8 cellular contexts compared by ENCODE assay signal in genomic region chr5:180291943-180292831, GRCh38. TPM values are rescaled to one million over a fixed set of nuclear protein-coding genes. Genes with fewer than 3 reads are reported as not detected.
DNase-seq lines count a peak whose midpoint lies in the region; ATAC-seq and TF ChIP-seq lines count a peak whose summit lies in the region.

TSS of gene MAPK9 (minus strand) at chr5:180292083. CDS start at chr5:180280561, 11,522 bp downstream.

- no peaks in the 10 kb centered on the region for H3K9me3 Mint-ChIP-seq in CD4-positive, alpha-beta T cell
- no peaks in the 10 kb centered on the region for H3K9me3 Mint-ChIP-seq in endothelial cell (ENCODE audit: unreplicated experiment)

- H3K36me3 Mint-ChIP-seq in CD4-positive, alpha-beta T cell (ENCODE audit: low read depth): peaks cover 25% of the 10 kb centered on the region
- H3K36me3 Mint-ChIP-seq in endothelial cell (ENCODE audit: low read depth, unreplicated experiment): peaks cover 6% of the 10 kb centered on the region

- POLR2A ChIA-PET in CD4-positive, alpha-beta T cell (lab: Charles Lee): interaction anchor here (0.7 to 3.8 kb wide), 7 partner anchors 23 to 1232 kb away, joined by 3 to 29 read pairs (median 4); partner anchors contain the start of gene ZNF354C

- H3K27me3 ChIP-seq in CD4-positive, alpha-beta T cell (ENCODE audit: control insufficient read depth, insufficient read depth, low read length): no peaks in the 10 kb centered on the region

- TF ChIP-seq CTCF in CD4-positive, alpha-beta T cell (IDR thresholded peaks at IDR 0.05): no peak
- TF ChIP-seq CTCF in endothelial cell (IDR thresholded peaks at IDR 0.05; ENCODE audit: unreplicated experiment): no peak

- H3K27me3 Mint-ChIP-seq in CD4-positive, alpha-beta T cell: no peaks in the 10 kb centered on the region
- peaks cover 17% of the 10 kb centered on the region for H3K27me3 Mint-ChIP-seq in endothelial cell (ENCODE audit: unreplicated experiment)

- peak within 1 kb of the TSS; percentile 99 for H3K27ac Mint-ChIP-seq in CD4-positive, alpha-beta T cell
- peak within 1 kb of the TSS; percentile 76 for H3K27ac Mint-ChIP-seq in endothelial cell (ENCODE audit: unreplicated experiment)

- H3K4me3 Mint-ChIP-seq in CD4-positive, alpha-beta T cell: peak within 1 kb of the TSS; percentile 97
- peak within 1 kb of the TSS; percentile 98 for H3K4me3 Mint-ChIP-seq in endothelial cell (ENCODE audit: unreplicated experiment)

- peak; percentile 69 to 93 (median 80) for DNase-seq in CD4-positive, alpha-beta T cell
- DNase-seq in NOMO-1 treated with dmso at 0.1 percent for 144 hours (lab: John Stamatoyannopoulos, UW; ENCODE audit: unreplicated experiment): peak; percentile 66
- peak; percentile 41 for DNase-seq in activated CD8-positive, alpha-beta memory T cell treated with anti-CD3 and anti-CD28 coated beads, Interleukin-2, amount 50 U/mL, for 24 hours (ENCODE audit: extremely low read depth)
- peak; percentile 88 for DNase-seq in endothelial cell (ENCODE audit: low spot score)
- DNase-seq in midbrain (lab: John Stamatoyannopoulos, UW): peak; percentile 90
- DNase-seq in stimulated activated CD8-positive, alpha-beta memory T cell treated with anti-CD3 and anti-CD28 coated beads, Interleukin-15, amount 100 ng/mL, for 48 hours (ENCODE audit: low read depth in 2 of 2): peak; percentile 77 to 78

- CTCF ChIA-PET in CD4-positive, alpha-beta T cell (lab: Charles Lee): interaction anchor here (0.7 to 8.5 kb wide), 5 partner anchors 23 to 541 kb away, joined by 3 to 93 read pairs (median 5); no protein-coding TSS in a partner anchor

- peak within 1 kb of the TSS; percentile 95 for H3K27ac ChIP-seq in CD4-positive, alpha-beta T cell (ENCODE audit: low read depth, low read length)

- intact Hi-C loops in CD4-positive, alpha-beta T cell (cut with DNase I, micrococcal nuclease): loop anchor here (2.0 to 10.0 kb wide), 8 partner anchors 61 to 615 kb away; partner anchors contain the start of genes CNOT6 (in 1 of the 2), GFPT2 (in 1 of the 2), MGAT4B (in 1 of the 2) and RNF130 (in 1 of the 2)

- no peaks in the 10 kb centered on the region for H3K9me3 ChIP-seq in CD4-positive, alpha-beta T cell (ENCODE audit: control insufficient read depth, low read length)

- H3K4me1 Mint-ChIP-seq in CD4-positive, alpha-beta T cell (ENCODE audit: low read depth): peaks cover 51% of the 10 kb centered on the region
- H3K4me1 Mint-ChIP-seq in endothelial cell (ENCODE audit: unreplicated experiment): peaks cover 29% of the 10 kb centered on the region

- ATAC-seq in CD4-positive, alpha-beta T cell (ENCODE audit: poor library complexity): peak; percentile 68
- ATAC-seq in GM19372 (IDR thresholded peaks at IDR 0.05; ENCODE audit: low read depth, unreplicated experiment) (peak; percentile 70), HG03520 (IDR thresholded peaks at IDR 0.05; ENCODE audit: unreplicated experiment) (peak; percentile 76)

RNA-seq across cellular contexts. Expression of gene MAPK9, which starts in this region (rescaled TPM):
- 10 to 100 TPM; 21.2 to 21.7 TPM for total RNA-seq in CD4-positive, alpha-beta T cell
- 51.5 TPM for total RNA-seq in endothelial cell (ENCODE audit: unreplicated experiment)

Comparison
In these comparisons a context has a peak if more than half of its experiments do, and no peak if none do; other contexts are left out.
1. Peak in every context shown above with its lines: DNase-seq, ATAC-seq and H3K27ac ChIP-seq.